ENCODE assay signal across 8 cellular contexts in genomic region chr15:39921274-39921638, GRCh38. TPM values are rescaled to one million over a fixed set of nuclear protein-coding genes. Genes with fewer than 3 reads are reported as not detected.
DNase-seq lines count a peak whose midpoint lies in the region; ATAC-seq and TF ChIP-seq lines count a peak whose summit lies in the region.

No MANE protein-coding gene starts in this region.

- 73 to 80% (median 75%) methylated on average over 6 of the region's 6 CpGs for WGBS in psoas muscle, 3 donors

- peak overlapping the region; percentile 95 for H3K27ac ChIP-seq in SJSA1
- H3K27ac ChIP-seq in fibroblast of lung (ENCODE audit: insufficient read depth, low read length): peak overlapping the region; percentile 89
- peak overlapping the region; percentile 69 for H3K27ac ChIP-seq in psoas muscle

- intact Hi-C loops in psoas muscle (cut with DNase I): loop anchor here in 1 of 2 donors (10.0 kb wide), 1 partner anchor 136 kb away; the partner anchor contains the start of gene FSIP1

- H3K9me3 ChIP-seq in SJSA1 (replicated peaks) (no peaks in the 10 kb centered on the region), fibroblast of lung (ENCODE audit: control insufficient read depth, insufficient read depth, low read depth, low read length) (no peaks in the 10 kb centered on the region), psoas muscle (no peaks in the 10 kb centered on the region)

- ATAC-seq in psoas muscle: no peak
- no peak for ATAC-seq in GM18517 (IDR thresholded peaks at IDR 0.05; ENCODE audit: unreplicated experiment)
- no peak for ATAC-seq in GM18505 (IDR thresholded peaks at IDR 0.05; ENCODE audit: unreplicated experiment)

- H3K36me3 ChIP-seq in SJSA1: peaks cover 22% of the 10 kb centered on the region
- H3K36me3 ChIP-seq in fibroblast of lung (ENCODE audit: control insufficient read depth, insufficient read depth, low read length): no peaks in the 10 kb centered on the region
- no peaks in the 10 kb centered on the region for H3K36me3 ChIP-seq in psoas muscle (ENCODE audit: insufficient read depth in 1 of 2, low read depth in 1 of 2)

- no peaks in the 10 kb centered on the region for H4K20me1 ChIP-seq in fibroblast of lung (ENCODE audit: control insufficient read depth, extremely low read depth, insufficient read depth, low read length)

- H3K9ac ChIP-seq in fibroblast of lung (ENCODE audit: insufficient read depth, low read length): peak overlapping the region; percentile 95

- H3K4me3 ChIP-seq in GM12864 (ENCODE audit: low read depth, low read length): peak overlapping the region; percentile 63
- H3K4me3 ChIP-seq in SJSA1: peak overlapping the region; percentile 76
- peak overlapping the region; percentile 50 to 84 (median 67) for H3K4me3 ChIP-seq in fibroblast of lung (replicated peaks in 1 of 4; ENCODE audit: control extremely low read depth in 1 of 4, insufficient read depth in 1 of 4, low read depth in 3 of 4, low read length in 4 of 4)
- H3K4me3 ChIP-seq in psoas muscle: peak overlapping the region; percentile 76

- no peak for TF ChIP-seq CTCF in GM12864 (IDR thresholded peaks at IDR 0.05; ENCODE audit: low read depth, low read length, missing control alignments)
- TF ChIP-seq CTCF in fibroblast of lung (conservative IDR thresholded peaks at IDR 0.05 in 1 of 2, IDR thresholded peaks at IDR 0.05 in 1 of 2; ENCODE audit: low read depth in 1 of 2, low read length in 2 of 2): no peak
- TF ChIP-seq CTCF in psoas muscle (IDR thresholded peaks at IDR 0.05): no peak

- DNase-seq in GM12864 (ENCODE audit: low read depth) (no peak), SJSA1 (ENCODE audit: low read depth in 1 of 2, low spot score in 2 of 2) (no peak), fibroblast of lung (ENCODE audit: low read depth in 2 of 2) (no peak), psoas muscle (no peak), iPS-NIHi7 (ENCODE audit: extremely low spot score) (no peak), NCI-H1105 treated with DMSO at 0.1 percent for 48 hours (lab: John Stamatoyannopoulos, UW) (no peak)

- H3K4me2 ChIP-seq in fibroblast of lung (ENCODE audit: extremely low read depth, insufficient read depth, low read length): peak overlapping the region; percentile 96

- TF ChIP-seq POLR2A in GM18505 (IDR thresholded peaks at IDR 0.05; ENCODE audit: borderline replicate concordance, extremely low read depth, insufficient read depth, insufficient read length): no peak

- peak overlapping the region; percentile 91 for H2AFZ ChIP-seq in fibroblast of lung (ENCODE audit: low read length)

- peaks cover 25% of the 10 kb centered on the region for H3K4me1 ChIP-seq in SJSA1 (replicated peaks)
- peaks cover 8% of the 10 kb centered on the region for H3K4me1 ChIP-seq in fibroblast of lung (ENCODE audit: control insufficient read depth, extremely low read depth, insufficient read depth, low read length)
- no peaks in the 10 kb centered on the region for H3K4me1 ChIP-seq in psoas muscle

- H3K27me3 ChIP-seq in SJSA1 (replicated peaks): no peaks in the 10 kb centered on the region
- H3K27me3 ChIP-seq in fibroblast of lung (ENCODE audit: control insufficient read depth, insufficient read depth, low read length): no peaks in the 10 kb centered on the region
- peaks cover 0 to 38% (median 11%) of the 10 kb centered on the region in 3 donors for H3K27me3 ChIP-seq in psoas muscle (ENCODE audit: insufficient read depth in 3 of 3, low read length in 2 of 3)

- H3K79me2 ChIP-seq in fibroblast of lung (ENCODE audit: control insufficient read depth, insufficient read depth, low read length): peaks cover 32% of the 10 kb centered on the region

RNA-seq across cellular contexts. Expression of gene GPR176, which starts 1.2 kb away (rescaled TPM):
- 69.5 and 117 TPM in 2 replicates for total RNA-seq in SJSA1 (2014; rRNA removed; shearing (Covaris generic))
- total RNA-seq in fibroblast of lung (79.6 and 179 TPM in 2 replicates), psoas muscle (1 to 10 TPM in 2 of 4 donors, under 1 TPM in 2; 0.36 to 1.3 (median 0.92) TPM)
- polyA plus RNA-seq in fibroblast of lung (99.9 and 124 TPM in 2 replicates), psoas muscle (under 1 TPM; 0.30 to 0.90 (median 0.64) TPM)
- polyA plus RNA-seq in fibroblast of lung (2012): 92.3 and 114 TPM in 2 replicates
- 671 and 740 TPM in 2 replicates for polyA minus RNA-seq in fibroblast of lung (ENCODE audit: low replicate concordance)

RNA-seq across cellular contexts. Expression of gene EIF2AK4, which starts 12.7 kb away (rescaled TPM):
- total RNA-seq in SJSA1 (2014; rRNA removed; shearing (Covaris generic)): 31.4 and 59.9 TPM in 2 replicates
- total RNA-seq in fibroblast of lung (59.8 and 97.4 TPM in 2 replicates), psoas muscle (10 to 100 TPM; 15.8 to 26.9 (median 18.4) TPM)
- polyA plus RNA-seq in fibroblast of lung (78.0 and 88.4 TPM in 2 replicates), psoas muscle (10 to 100 TPM; 18.1 to 26.5 (median 24.2) TPM)
- polyA plus RNA-seq in fibroblast of lung (2012): 51.6 and 58.9 TPM in 2 replicates
- 69.7 and 77.2 TPM in 2 replicates for polyA minus RNA-seq in fibroblast of lung (ENCODE audit: low replicate concordance)

Comparison
In these comparisons a context has a peak if more than half of its experiments do, and no peak if none do; other contexts are left out.
1. RNA of gene GPR176, which starts 1.2 kb away (total RNA-seq): 79.6 to 179 TPM in fibroblast of lung and 69.5 to 117 TPM in SJSA1; 0.36 to 1.3 TPM in psoas muscle; every median in the first group is over 10 times any median in the second.
2. Peak in every context shown above with its lines, with median percentiles within 50 percentile points of each other: H3K4me3 ChIP-seq and H3K27ac ChIP-seq.